Comparison of ENCODE assay signal across 8 cellular contexts in the genomic region with DNA sequence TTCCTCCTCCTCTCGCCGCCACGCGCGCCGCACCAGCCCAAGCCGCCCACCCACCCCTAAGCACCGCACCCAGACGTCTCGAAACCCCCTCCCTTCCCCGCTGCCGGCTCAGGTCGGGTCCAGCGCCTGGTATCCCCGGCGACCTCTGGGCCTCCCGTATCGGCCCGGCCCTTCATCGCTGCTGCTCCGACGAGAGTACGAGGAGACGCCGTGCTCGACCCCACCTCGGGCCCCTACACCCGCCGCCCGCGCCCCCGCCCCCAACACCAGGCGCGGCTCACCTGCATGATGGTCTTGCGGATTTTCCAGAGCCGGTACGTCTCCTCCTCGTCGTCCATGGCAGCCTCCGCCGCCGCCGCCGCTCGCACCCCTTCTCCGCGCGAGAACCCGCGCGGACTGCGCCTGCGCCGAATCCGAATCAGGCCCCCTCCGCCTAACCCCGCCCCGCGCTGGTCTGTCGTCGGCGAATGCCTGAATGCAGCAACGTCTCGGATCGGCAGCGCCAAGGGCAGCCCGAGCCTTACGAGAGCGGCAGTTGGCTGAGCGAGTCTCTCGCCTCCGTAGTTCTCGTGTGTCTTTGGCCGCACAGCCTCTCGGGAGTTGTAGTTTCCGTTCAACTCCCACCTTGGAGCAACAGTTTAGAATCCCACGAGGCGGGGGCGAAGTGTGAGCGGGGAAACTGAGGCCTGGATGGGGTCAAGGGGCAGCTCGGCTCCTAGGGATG. TPM values are rescaled to one million over a fixed set of nuclear protein-coding genes. Genes with fewer than 3 reads are reported as not detected.
DNase-seq lines count a peak whose midpoint lies in the region; ATAC-seq and TF ChIP-seq lines count a peak whose summit lies in the region.

A gene (minus strand): TSS at position 398 of the 724 bp plus-strand sequence. CDS start 60 bp downstream, at position 338.

- H3K4me3 Mint-ChIP-seq in activated B cell treated with CpG ODN at 0.5 μM for 24 hours, result peak within 1 kb of the TSS; percentile 90

- peak within 1 kb of the TSS; percentile 84 for H3K27ac Mint-ChIP-seq in activated B cell treated with CpG ODN at 0.5 μM for 24 hours

- ATAC-seq in GM18870 (IDR thresholded peaks at IDR 0.05; ENCODE audit: unreplicated experiment), result peak; percentile 68
- ATAC-seq in HG03139 (IDR thresholded peaks at IDR 0.05; ENCODE audit: unreplicated experiment), result peak; percentile 78
- ATAC-seq in activated B cell treated with CpG ODN at 0.5 μM for 24 hours (ENCODE audit: low read depth), result peak; percentile 98

- H3K27me3 Mint-ChIP-seq in activated B cell treated with CpG ODN at 0.5 μM for 24 hours, result no peaks in the 10 kb centered on the region

- peak within 1 kb of the TSS; percentile 73 to 99 (median 88) for H3K4me3 ChIP-seq in spleen

- 0 to 1% (median 1%) methylated on average over 14 to 81 of the region's 81 CpGs for WGBS in spleen, 5 donors

- in situ Hi-C loops in ACHN (cut with HindIII; ENCODE audit: low pct_ligation_motif_present, low pct_unique_long_range_greater_than_20kb, low sequenced_read_pairs), result no loop called here

- peaks cover 19% of the 10 kb centered on the region for H3K36me3 Mint-ChIP-seq in activated B cell treated with CpG ODN at 0.5 μM for 24 hours (ENCODE audit: low read depth)

- H3K4me1 ChIP-seq in spleen, result peaks cover 12 to 92% (median 55%) of the 10 kb centered on the region in 6 donors

- H3K27me3 ChIP-seq in spleen (replicated peaks in 1 of 7), result no peaks in the 10 kb centered on the region

- H3K4me1 Mint-ChIP-seq in activated B cell treated with CpG ODN at 0.5 μM for 24 hours, result peaks cover 45% of the 10 kb centered on the region

- POLR2A ChIA-PET in activated B cell treated with CpG ODN at 0.5 μM for 24 hours (lab: Charles Lee), result interaction anchor here (0.6 to 2.9 kb wide), 13 partner anchors 9 to 342 kb away, joined by 3 to 48 read pairs (median 4); a partner anchor contains a TSS

- CTCF ChIA-PET in activated B cell treated with CpG ODN at 0.5 μM for 24 hours (lab: Charles Lee), result interaction anchor here (0.7 kb wide), 1 partner anchor 30 kb away, joined by 5 read pairs; no protein-coding TSS in a partner anchor

- peak; percentile 96 for DNase-seq in ACHN
- DNase-seq in NCI-H2227 treated with DMSO at 0.1 percent for 48 hours (lab: John Stamatoyannopoulos, UW), result peak; percentile 86
- DNase-seq in activated B cell treated with CpG ODN at 0.5 μM for 24 hours, result peak; percentile 98
- peak; percentile 82 to 100 (median 98) for DNase-seq in caudate nucleus (lab: John Stamatoyannopoulos, UW)
- peak; percentile 98 for DNase-seq in inferior parietal cortex (ENCODE audit: extremely low spot score)
- DNase-seq in spleen, result peak; percentile 100

- intact Hi-C loops in activated B cell treated with CpG ODN at 0.5 μM for 24 hours (cut with micrococcal nuclease), result loop anchor here (1.0 to 2.0 kb wide), 3 partner anchors 8 to 146 kb away; a partner anchor contains a TSS
- intact Hi-C loops in spleen (cut with DNase I; ENCODE audit: low total_unique reads), result no loop called here

- no peak for TF ChIP-seq CTCF in activated B cell treated with CpG ODN at 0.5 μM for 24 hours (IDR thresholded peaks at IDR 0.05)
- TF ChIP-seq CTCF in spleen (IDR thresholded peaks at IDR 0.05 in 8 of 11, conservative IDR thresholded peaks at IDR 0.05 in 3 of 11), result peak in 3 of 11 experiments; percentile 29 to 50 (median 40)

- peak in 2 of 3 donors; percentile 26 to 50 for TF ChIP-seq POLR2A in spleen (IDR thresholded peaks at IDR 0.05)

- H3K9me3 Mint-ChIP-seq in activated B cell treated with CpG ODN at 0.5 μM for 24 hours, result no peaks in the 10 kb centered on the region

- no peaks in the 10 kb centered on the region for H3K9me3 ChIP-seq in spleen

- H3K36me3 ChIP-seq in spleen, result peaks cover 0 to 38% (median 30%) of the 10 kb centered on the region in 6 donors

- no peak within 1 kb of the TSS for H3K27ac ChIP-seq in caudate nucleus (ENCODE audit: low read depth, low read length)
- H3K27ac ChIP-seq in spleen, result peak within 1 kb of the TSS; percentile 39 to 90 (median 83)

RNA-seq across cellular contexts. Expression of the gene that starts here (rescaled TPM):
- total RNA-seq in activated B cell treated with CpG ODN at 0.5 μM for 24 hours, result 173 and 184 TPM in 2 replicates
- 100 to 1,000 TPM; 106 to 152 (median 123) TPM for total RNA-seq in spleen
- polyA plus RNA-seq in spleen, result 100 to 1,000 TPM in 2 of 3 donors, 10 to 100 TPM in 1; 70.8 to 144 (median 105) TPM
